Comparison of ENCODE assay signal across 9 cellular contexts in genomic region chr11:46367244-46367915, GRCh38. TPM values are rescaled to one million over a fixed set of nuclear protein-coding genes. Genes with fewer than 3 reads are reported as not detected.
DNase-seq lines count a peak whose midpoint lies in the region; ATAC-seq, FAIRE-seq and TF ChIP-seq lines count a peak whose summit lies in the region.
"Had no signal": no experiment of that assay in that cellular context is flagged by ENCODE, and none has a peak within 500 bp of the region (broad histone marks: within the 10 kb centered on the region; RNA-seq: fewer than 3 reads in every experiment).

No MANE protein-coding gene starts in this region.

- H3K9me3 ChIP-seq in cardiac muscle cell (ENCODE audit: low read depth) (no peaks in the 10 kb centered on the region), skeletal muscle tissue (ENCODE audit: control insufficient read depth in 3 of 3, low read length in 3 of 3) (no peaks in the 10 kb centered on the region)

- peak; percentile 89 for TF ChIP-seq CTCF in GM12873 (IDR thresholded peaks at IDR 0.05; ENCODE audit: insufficient read depth, low read depth, low read length, missing control alignments)
- peak; percentile 75 for TF ChIP-seq CTCF in cardiac muscle cell (IDR thresholded peaks at IDR 0.05; ENCODE audit: low read depth, low read length)

- H3K27ac ChIP-seq in cardiac muscle cell = peak overlapping the region; percentile 60
- no peak overlapping the region for H3K27ac ChIP-seq in skeletal muscle tissue (ENCODE audit: low read depth, low read length)
- H3K27ac ChIP-seq: epithelial cell of prostate had no signal

- H3K4me1 ChIP-seq in cardiac muscle cell (ENCODE audit: low read depth) (peaks cover 22% of the 10 kb centered on the region), skeletal muscle tissue (ENCODE audit: control insufficient read depth in 3 of 3, insufficient read depth in 3 of 3, low read length in 3 of 3) (peaks cover 42 to 54% (median 51%) of the 10 kb centered on the region in 3 donors)

- ATAC-seq in HG02798 (IDR thresholded peaks at IDR 0.05; ENCODE audit: poor library complexity, unreplicated experiment) = peak; percentile 65
- ATAC-seq in HG03039 (IDR thresholded peaks at IDR 0.05; ENCODE audit: unreplicated experiment) = no peak

- DNase-seq in RCC 7860 (ENCODE audit: low spot score) = peak; percentile 8
- DNase-seq in activated gamma-delta T cell treated with anti-CD3 and anti-CD28 coated beads, Interleukin-2, amount 50 U/mL, for 16 hours (ENCODE audit: low read depth) = peak; percentile 72
- DNase-seq in cardiac muscle cell (ENCODE audit: low read depth in 1 of 2, low spot score in 1 of 2) = peak; percentile 63 to 75
- no peak for DNase-seq in ureter (ENCODE audit: low spot score)

- H3K4me3 ChIP-seq in cardiac muscle cell = no peak overlapping the region
- H3K4me3 ChIP-seq in skeletal muscle tissue (ENCODE audit: low read length in 3 of 3) = no peak overlapping the region

- no peak for FAIRE-seq in RCC 7860 (lab: Jason Lieb, UNC)

- peak overlapping the region in 2 of 3 donors; percentile 19 to 66 for H3K9ac ChIP-seq in skeletal muscle tissue (ENCODE audit: low read depth in 1 of 3, low read length in 3 of 3)

- no peaks in the 10 kb centered on the region for H3K27me3 ChIP-seq in cardiac muscle cell
- no peaks in the 10 kb centered on the region for H3K27me3 ChIP-seq in skeletal muscle tissue (ENCODE audit: control insufficient read depth in 3 of 3, insufficient read depth in 3 of 3, low read length in 3 of 3)

- H3K36me3 ChIP-seq in cardiac muscle cell (no peaks in the 10 kb centered on the region), skeletal muscle tissue (ENCODE audit: control insufficient read depth in 3 of 3, insufficient read depth in 3 of 3, low read length in 3 of 3) (peaks cover 41 to 59% (median 46%) of the 10 kb centered on the region in 3 donors)

RNA-seq across cellular contexts. Expression of gene MDK, which starts 14.1 kb away (rescaled TPM):
- total RNA-seq in cardiac muscle cell (2,973 and 4,339 TPM in 2 replicates), skeletal muscle tissue (28.2 TPM), ureter (105 TPM)
- 3,396 and 3,769 TPM in 2 replicates for polyA plus RNA-seq in cardiac muscle cell

RNA-seq across cellular contexts. Expression of gene DGKZ, which starts 20.1 kb away (rescaled TPM):
- total RNA-seq in cardiac muscle cell = 81.8 TPM in 2 replicates
- 48.3 and 48.5 TPM in 2 replicates for polyA plus RNA-seq in cardiac muscle cell
- 22.4 TPM for total RNA-seq in skeletal muscle tissue
- 76.3 TPM for total RNA-seq in ureter

RNA-seq across cellular contexts. Expression of gene CHRM4, which starts 24.2 kb away (rescaled TPM):
- total RNA-seq in cardiac muscle cell (0.51 and 0.56 TPM in 2 replicates), skeletal muscle tissue (not detected), ureter (not detected)
- polyA plus RNA-seq in cardiac muscle cell = not detected in 2 replicates

Comparison
In these comparisons a context has a peak if more than half of its experiments do, and no peak if none do; other contexts are left out.
1. RNA of gene MDK, which starts 14.1 kb away (total RNA-seq): 2,973 to 4,339 TPM in cardiac muscle cell; 105 TPM in ureter (single experiment) and 28.2 TPM in skeletal muscle tissue (single experiment); every median in the first group is over 10 times any median in the second.